8 cellular contexts compared by ENCODE assay signal in genomic region chr14:21455912-21456667, GRCh38. TPM values are rescaled to one million over a fixed set of nuclear protein-coding genes. Genes with fewer than 3 reads are reported as not detected.
DNase-seq lines count a peak whose midpoint lies in the region; ATAC-seq and TF ChIP-seq lines count a peak whose summit lies in the region.

A gene with protein sequence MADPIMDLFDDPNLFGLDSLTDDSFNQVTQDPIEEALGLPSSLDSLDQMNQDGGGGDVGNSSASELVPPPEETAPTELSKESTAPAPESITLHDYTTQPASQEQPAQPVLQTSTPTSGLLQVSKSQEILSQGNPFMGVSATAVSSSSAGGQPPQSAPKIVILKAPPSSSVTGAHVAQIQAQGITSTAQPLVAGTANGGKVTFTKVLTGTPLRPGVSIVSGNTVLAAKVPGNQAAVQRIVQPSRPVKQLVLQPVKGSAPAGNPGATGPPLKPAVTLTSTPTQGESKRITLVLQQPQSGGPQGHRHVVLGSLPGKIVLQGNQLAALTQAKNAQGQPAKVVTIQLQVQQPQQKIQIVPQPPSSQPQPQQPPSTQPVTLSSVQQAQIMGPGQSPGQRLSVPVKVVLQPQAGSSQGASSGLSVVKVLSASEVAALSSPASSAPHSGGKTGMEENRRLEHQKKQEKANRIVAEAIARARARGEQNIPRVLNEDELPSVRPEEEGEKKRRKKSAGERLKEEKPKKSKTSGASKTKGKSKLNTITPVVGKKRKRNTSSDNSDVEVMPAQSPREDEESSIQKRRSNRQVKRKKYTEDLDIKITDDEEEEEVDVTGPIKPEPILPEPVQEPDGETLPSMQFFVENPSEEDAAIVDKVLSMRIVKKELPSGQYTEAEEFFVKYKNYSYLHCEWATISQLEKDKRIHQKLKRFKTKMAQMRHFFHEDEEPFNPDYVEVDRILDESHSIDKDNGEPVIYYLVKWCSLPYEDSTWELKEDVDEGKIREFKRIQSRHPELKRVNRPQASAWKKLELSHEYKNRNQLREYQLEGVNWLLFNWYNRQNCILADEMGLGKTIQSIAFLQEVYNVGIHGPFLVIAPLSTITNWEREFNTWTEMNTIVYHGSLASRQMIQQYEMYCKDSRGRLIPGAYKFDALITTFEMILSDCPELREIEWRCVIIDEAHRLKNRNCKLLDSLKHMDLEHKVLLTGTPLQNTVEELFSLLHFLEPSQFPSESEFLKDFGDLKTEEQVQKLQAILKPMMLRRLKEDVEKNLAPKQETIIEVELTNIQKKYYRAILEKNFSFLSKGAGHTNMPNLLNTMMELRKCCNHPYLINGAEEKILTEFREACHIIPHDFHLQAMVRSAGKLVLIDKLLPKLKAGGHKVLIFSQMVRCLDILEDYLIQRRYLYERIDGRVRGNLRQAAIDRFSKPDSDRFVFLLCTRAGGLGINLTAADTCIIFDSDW (N-terminal part only) (minus strand): TSS chr14:21456123. CDS start chr14:21431643, 24,480 bp downstream.

- H3K27me3 ChIP-seq in Panc1 (ENCODE audit: control insufficient read depth, insufficient read depth, low read length): no peaks in the 10 kb centered on the region
- H3K27me3 ChIP-seq in muscle layer of duodenum (ENCODE audit: low read depth, low read length): no peaks in the 10 kb centered on the region

- BruUV-seq in Panc1 (replicated peaks; lab: Mats Ljungman, UMichigan): no TSS peak

- in situ Hi-C loops in Panc1 (cut with HindIII; ENCODE audit: low pct_unique_long_range_greater_than_20kb, low sequenced_read_pairs): no loop called here

- no peaks in the 10 kb centered on the region for H3K9me3 ChIP-seq in Panc1 (ENCODE audit: control insufficient read depth, insufficient read depth, low read depth, low read length)
- H3K9me3 ChIP-seq in muscle layer of duodenum (ENCODE audit: control insufficient read depth in 1 of 2, low read length in 2 of 2): no peaks in the 10 kb centered on the region

- H3K27ac ChIP-seq in Panc1 (ENCODE audit: low read length) (peak within 1 kb of the TSS; percentile 98), muscle layer of duodenum (ENCODE audit: low read length) (peak within 1 kb of the TSS; percentile 99)

- H3K4me1 ChIP-seq in Panc1 (ENCODE audit: control insufficient read depth, insufficient read depth, low read length): peaks cover 4% of the 10 kb centered on the region; the same call in 1 of the 2 replicates
- peaks cover 7 to 21% of the 10 kb centered on the region in 2 donors for H3K4me1 ChIP-seq in muscle layer of duodenum (ENCODE audit: control insufficient read depth in 1 of 2, insufficient read depth in 2 of 2, low read length in 2 of 2)

- peak within 1 kb of the TSS; percentile 77 to 96 for H3K4me3 ChIP-seq in Panc1 (ENCODE audit: low read depth in 2 of 2, low read length in 2 of 2)
- H3K4me3 ChIP-seq in muscle layer of duodenum (ENCODE audit: low read depth in 1 of 2, low read length in 2 of 2): peak within 1 kb of the TSS; percentile 88 to 93

- H3K36me3 ChIP-seq in Panc1 (ENCODE audit: control insufficient read depth, insufficient read depth, low read length) (peaks cover 3% of the 10 kb centered on the region; the same call in 1 of the 2 replicates), muscle layer of duodenum (ENCODE audit: control insufficient read depth in 1 of 2, insufficient read depth in 2 of 2, low read length in 2 of 2) (peaks cover 6 to 12% of the 10 kb centered on the region in 2 donors)

- CTCF ChIA-PET in Panc1 (lab: Charles Lee): interaction anchor here (0.5 to 1.1 kb wide), 4 partner anchors 19 to 328 kb away, joined by 4 to 12 read pairs (median 8); no protein-coding TSS in a partner anchor

- peak; percentile 78 for TF ChIP-seq CTCF in Panc1 (IDR thresholded peaks at IDR 0.05)

- intact Hi-C loops in Panc1 (cut with micrococcal nuclease; ENCODE audit: unreplicated experiment): no loop called here

- DNase-seq in DMS53 treated with DMSO at 0.1 percent for 48 hours (lab: John Stamatoyannopoulos, UW; ENCODE audit: unreplicated experiment) (peak; percentile 95), KG1 (lab: John Stamatoyannopoulos, UW) (peak; percentile 99), Panc1 (ENCODE audit: low read depth, low spot score) (peak; percentile 96)
- DNase-seq in activated T-cell treated with anti-CD3 and anti-CD28 coated beads, Interleukin-2, amount 50 U/mL, for 48 hours: peak; percentile 99
- DNase-seq in stimulated activated CD8-positive, alpha-beta memory T cell treated with anti-CD3 and anti-CD28 coated beads, Interleukin-7, amount 100 ng/mL, for 48 hours (ENCODE audit: extremely low read depth in 1 of 2, low read depth in 1 of 2): peak; percentile 97 to 100

- peak; percentile 96 for ATAC-seq in GM21717 (IDR thresholded peaks at IDR 0.05; ENCODE audit: unreplicated experiment)
- ATAC-seq in Panc1: peak; percentile 99
- peak; percentile 100 for ATAC-seq in esophagus mucosa

- POLR2A ChIA-PET in Panc1 (lab: Charles Lee): interaction anchor here (0.5 kb wide), 1 partner anchor 9 kb away, joined by 5 read pairs; no protein-coding TSS in a partner anchor

RNA-seq across cellular contexts. Expression of the gene that starts here (rescaled TPM):
- total RNA-seq in Panc1 (2021; ENCODE audit: unreplicated experiment) (64.7 TPM), esophagus mucosa (46.3 TPM)
- polyA plus RNA-seq in Panc1 (2012; ENCODE audit: insufficient read length): 48.1 TPM

Comparison
In these comparisons a context has a peak if more than half of its experiments do, and no peak if none do; other contexts are left out.
1. Peak in every context shown above with its lines: DNase-seq, ATAC-seq, H3K4me3 ChIP-seq and H3K27ac ChIP-seq.